14 cellular contexts compared by ENCODE assay signal in the genomic region with DNA sequence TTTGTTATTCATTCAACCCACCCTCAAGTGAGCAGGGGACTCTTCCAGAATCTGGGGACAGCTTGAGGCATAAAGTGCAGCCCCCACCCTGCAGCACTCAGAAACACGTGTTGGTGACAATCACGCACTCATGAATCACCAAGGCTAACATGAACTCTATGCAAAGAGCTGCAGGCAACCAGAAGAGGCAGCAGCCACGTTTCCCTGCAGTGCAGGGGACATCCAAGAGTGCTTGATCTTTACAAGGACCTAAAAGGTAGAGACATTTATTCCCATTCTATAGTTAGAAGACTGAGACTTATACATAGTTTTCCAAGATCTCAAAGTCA.
A peak's percentile ranks its signal among the peaks of the same experiment; 100 is the strongest.
DNase-seq lines count a peak whose midpoint lies in the region; ATAC-seq and TF ChIP-seq lines count a peak whose summit lies in the region.
"Had no signal": no experiment of that assay in that cellular context is flagged by ENCODE, and none has a peak within 500 bp of the region (broad histone marks: within the 10 kb centered on the region; RNA-seq: fewer than 3 reads in every experiment).

No MANE protein-coding gene starts in this region.

- H3K36me3 ChIP-seq in PC-9 (ENCODE audit: low read depth) = no peaks in the 10 kb centered on the region
- H3K36me3 ChIP-seq: left ventricle myocardium inferior had no signal

- H3K4me1 ChIP-seq in PC-9 (replicated peaks; ENCODE audit: insufficient read depth) = peaks cover 47% of the 10 kb centered on the region

- H3K4me3 ChIP-seq in PC-9 (no peak overlapping the region), choroid plexus epithelial cell (ENCODE audit: low read depth, low read length) (no peak overlapping the region)

- H3K4me1 Mint-ChIP-seq in natural killer cell = peaks cover 7 to 14% of the 10 kb centered on the region in 2 donors
- peaks cover 0 to 10% of the 10 kb centered on the region in 2 donors for H3K4me1 Mint-ChIP-seq in natural killer cell treated with Interleukin-12 subunit alpha and Interleukin-12 subunit beta and Interleukin-15 and Interleukin-18, amount 100 ng/mL, for 72 hours (ENCODE audit: low read depth in 2 of 2)

- no peaks in the 10 kb centered on the region for H3K9me3 Mint-ChIP-seq in natural killer cell
- no peaks in the 10 kb centered on the region for H3K9me3 Mint-ChIP-seq in natural killer cell treated with Interleukin-12 subunit alpha and Interleukin-12 subunit beta and Interleukin-15 and Interleukin-18, amount 100 ng/mL, for 72 hours

- peaks cover 19% of the 10 kb centered on the region for H3F3A ChIP-seq in PC-9 (ENCODE audit: insufficient read depth, low read depth)

- TF ChIP-seq CTCF in natural killer cell (IDR thresholded peaks at IDR 0.05) (no peak), PC-9 (conservative IDR thresholded peaks at IDR 0.05) (no peak), choroid plexus epithelial cell (conservative IDR thresholded peaks at IDR 0.05; ENCODE audit: low read depth, low read length) (no peak)

- ATAC-seq in natural killer cell = no peak
- ATAC-seq in natural killer cell treated with Interleukin-12 subunit alpha and Interleukin-12 subunit beta and Interleukin-15 and Interleukin-18, amount 100 ng/mL, for 72 hours = no peak
- ATAC-seq in left lobe of liver = no peak
- ATAC-seq in GM19351 (IDR thresholded peaks at IDR 0.05; ENCODE audit: unreplicated experiment) = no peak
- no peak for ATAC-seq in GM21381 (IDR thresholded peaks at IDR 0.05; ENCODE audit: unreplicated experiment)

- H3K27ac Mint-ChIP-seq in natural killer cell = no peak overlapping the region
- no peak overlapping the region for H3K27ac Mint-ChIP-seq in natural killer cell treated with Interleukin-12 subunit alpha and Interleukin-12 subunit beta and Interleukin-15 and Interleukin-18, amount 100 ng/mL, for 72 hours

- H3K27me3 Mint-ChIP-seq in natural killer cell (ENCODE audit: low read depth in 2 of 2) = peaks cover 0 to 6% of the 10 kb centered on the region in 2 donors
- peaks cover 7 to 18% of the 10 kb centered on the region in 2 donors for H3K27me3 Mint-ChIP-seq in natural killer cell treated with Interleukin-12 subunit alpha and Interleukin-12 subunit beta and Interleukin-15 and Interleukin-18, amount 100 ng/mL, for 72 hours

- peak overlapping the region; percentile 52 for H3K27ac ChIP-seq in PC-9

- intact Hi-C loops in natural killer cell (cut with micrococcal nuclease) = no loop called here
- intact Hi-C loops in PC-9 (cut with micrococcal nuclease; ENCODE audit: unreplicated experiment) = loop anchor here (10.0 kb wide), 1 partner anchor 120 kb away; no protein-coding TSS in a partner anchor

- H4K20me1 ChIP-seq in PC-9 (ENCODE audit: insufficient read depth) = no peaks in the 10 kb centered on the region

- H3K36me3 Mint-ChIP-seq in natural killer cell = no peaks in the 10 kb centered on the region
- H3K36me3 Mint-ChIP-seq in natural killer cell treated with Interleukin-12 subunit alpha and Interleukin-12 subunit beta and Interleukin-15 and Interleukin-18, amount 100 ng/mL, for 72 hours = no peaks in the 10 kb centered on the region

- CTCF ChIA-PET in PC-9 (lab: Charles Lee) = interaction anchor here (0.9 kb wide), 1 partner anchor 12 kb away, joined by 3 read pairs; no protein-coding TSS in a partner anchor

- H3K9me3 ChIP-seq in PC-9 (ENCODE audit: insufficient read depth, low read depth) = peaks cover 7% of the 10 kb centered on the region; the same call in 1 of the 2 replicates
- H3K9me3 ChIP-seq: left ventricle myocardium inferior had no signal

- no peak for DNase-seq in natural killer cell
- DNase-seq in natural killer cell treated with Interleukin-12 subunit alpha and Interleukin-12 subunit beta and Interleukin-15 and Interleukin-18, amount 100 ng/mL, for 72 hours (ENCODE audit: low spot score) = no peak
- peak in 1 of 2 experiments; percentile 56 for DNase-seq in PC-9
- peak; percentile 42 for DNase-seq in choroid plexus epithelial cell (ENCODE audit: low read depth)
- no peak for DNase-seq in left lobe of liver (ENCODE audit: low spot score)
- DNase-seq in COR-L47 (lab: John Stamatoyannopoulos, UW) = no peak
- DNase-seq: aorta, GOT3, left ventricle myocardium inferior, NCI-H1092, NCI-H2107, NCI-H524 treated with DMSO at 0.1 percent for 48 hours had no signal

- POLR2A ChIA-PET in PC-9 (lab: Charles Lee; ENCODE audit: unreplicated experiment) = no interaction called here

- no peaks in the 10 kb centered on the region for H3K27me3 ChIP-seq in PC-9 (ENCODE audit: insufficient read depth, low read depth)

- peak overlapping the region; percentile 69 for H3K4me3 Mint-ChIP-seq in natural killer cell
- no peak overlapping the region for H3K4me3 Mint-ChIP-seq in natural killer cell treated with Interleukin-12 subunit alpha and Interleukin-12 subunit beta and Interleukin-15 and Interleukin-18, amount 100 ng/mL, for 72 hours

- peak overlapping the region; percentile 61 for H3K4me2 ChIP-seq in PC-9

- no peaks in the 10 kb centered on the region for H3K79me2 ChIP-seq in PC-9 (ENCODE audit: low read depth)

- no peaks in the 10 kb centered on the region for H3K9me2 ChIP-seq in PC-9 (ENCODE audit: insufficient read depth)

- no TSS peak for BruUV-seq in PC-9 (replicated peaks; lab: Mats Ljungman, UMichigan)

- H2AFZ ChIP-seq in PC-9 = no peak overlapping the region
